In the genomic region with DNA sequence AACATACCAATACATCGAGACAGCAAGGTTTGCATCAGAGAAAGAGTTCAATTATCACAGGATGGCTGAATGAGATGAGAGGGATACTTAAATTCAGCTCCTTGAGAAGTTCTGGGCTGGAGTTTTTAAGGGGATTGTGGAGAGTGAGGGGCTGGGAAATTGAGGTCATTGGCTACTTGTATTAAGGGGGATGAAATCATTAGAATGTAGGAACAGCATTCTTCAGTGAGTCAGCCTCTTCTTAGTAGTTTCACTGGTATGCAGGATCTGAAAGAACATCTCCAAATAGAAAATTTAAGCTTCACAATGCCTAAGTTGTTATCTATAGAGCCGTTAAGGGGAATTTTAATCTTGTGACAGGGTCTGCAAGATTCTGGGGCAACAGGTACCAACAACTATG, we compare ENCODE assay signal across 22 cellular contexts.
"Had no signal": no experiment of that assay in that cellular context is flagged by ENCODE, and none has a peak within 500 bp of the region (broad histone marks: within the 10 kb centered on the region; RNA-seq: fewer than 3 reads in every experiment).

No MANE protein-coding gene starts in this region.

- H3K36me3 Mint-ChIP-seq: activated CD4-positive, alpha-beta memory T cell treated with anti-CD3 and anti-CD28 coated beads for 36 hours; activated naive CD4-positive, alpha-beta T cell treated with anti-CD3 and anti-CD28 coated beads, Interleukin-2, amount 50 U/mL, for 72 hours; natural killer cell treated with Interleukin-12 subunit alpha and Interleukin-12 subunit beta and Interleukin-15 and Interleukin-18, amount 100 ng/mL, for 72 hours; T-cell had no signal

- H3K4me3 Mint-ChIP-seq: activated CD4-positive, alpha-beta memory T cell treated with anti-CD3 and anti-CD28 coated beads for 36 hours; endodermal cell; natural killer cell treated with Interleukin-12 subunit alpha and Interleukin-12 subunit beta and Interleukin-15 and Interleukin-18, amount 100 ng/mL, for 72 hours; T-cell had no signal

- DNase-seq: activated CD4-positive, alpha-beta memory T cell treated with anti-CD3 and anti-CD28 coated beads for 36 hours; activated CD4-positive, alpha-beta T cell treated with anti-CD3 and anti-CD28 coated beads for 1 hour; activated effector memory CD4-positive, alpha-beta T cell treated with anti-CD3 and anti-CD28 coated beads, Interleukin-2, amount 50 U/mL, for 16 hours; activated T-cell treated with anti-CD3 and anti-CD28 coated beads, Interleukin-2, amount 50 U/mL, for 48 hours; amniotic stem cell; dorsolateral prefrontal cortex; endodermal cell; hypothalamus; kidney glomerular epithelial cell; mesenchymal stem cell; small intestine; stimulated activated CD4-positive, alpha-beta T cell treated with anti-CD3 and anti-CD28 coated beads, Interleukin-4, amount 100 ng/mL, for 24 hours; stimulated activated naive CD4-positive, alpha-beta T cell treated with Interleukin-2 at 50 U/mL for 16 hours; substantia nigra; T-cell; T-helper 9 cell; uterus had no signal

- H3K27ac ChIP-seq: cardiac muscle cell, right atrium auricular region, tibial nerve, uterus had no signal

- ATAC-seq: activated naive CD4-positive, alpha-beta T cell treated with anti-CD3 and anti-CD28 coated beads, Interleukin-2, amount 50 U/mL, for 72 hours; natural killer cell treated with Interleukin-12 subunit alpha and Interleukin-12 subunit beta and Interleukin-15 and Interleukin-18, amount 100 ng/mL, for 72 hours; T-cell had no signal

- H3K4me3 ChIP-seq: cardiac muscle cell, dorsolateral prefrontal cortex, right atrium auricular region, tibial nerve, uterus had no signal

- H3K9me3 ChIP-seq: uterus had no signal

- H3K4me1 Mint-ChIP-seq: endodermal cell, T-cell had no signal

- H3K27me3 ChIP-seq: cardiac muscle cell, dorsolateral prefrontal cortex, right atrium auricular region, tibial nerve, uterus had no signal

- FAIRE-seq: small intestine had no signal

- H3K4me1 ChIP-seq: right atrium auricular region had no signal

- H3K36me3 ChIP-seq: cardiac muscle cell, right atrium auricular region, tibial nerve, uterus had no signal

- H3K27ac Mint-ChIP-seq: activated CD4-positive, alpha-beta memory T cell treated with anti-CD3 and anti-CD28 coated beads for 36 hours; activated naive CD4-positive, alpha-beta T cell treated with anti-CD3 and anti-CD28 coated beads, Interleukin-2, amount 50 U/mL, for 72 hours; endodermal cell; natural killer cell treated with Interleukin-12 subunit alpha and Interleukin-12 subunit beta and Interleukin-15 and Interleukin-18, amount 100 ng/mL, for 72 hours; T-cell had no signal
